In genomic region chr1:153670859-153671622, GRCh38 we compare ENCODE assay signal across 8 cellular contexts. TPM values are rescaled to one million over a fixed set of nuclear protein-coding genes. Genes with fewer than 3 reads are reported as not detected.
DNase-seq lines count a peak whose midpoint lies in the region; ATAC-seq, FAIRE-seq and TF ChIP-seq lines count a peak whose summit lies in the region.

Gene ILF2, minus strand, starts transcription at chr1:153670993. Its CDS starts 71 bp downstream, at chr1:153670922.

- POLR2A ChIA-PET in naive thymus-derived CD4-positive, alpha-beta T cell (lab: Charles Lee): interaction anchor here (0.6 to 4.5 kb wide), 13 partner anchors 9 to 319 kb away, joined by 3 to 38 read pairs (median 5); partner anchors contain the start of genes CHTOP, INTS3 and SNAPIN

- peak; percentile 98 for DNase-seq in Daoy (ENCODE audit: low read depth)
- peak; percentile 99 for DNase-seq in Karpas-422
- peak; percentile 100 for DNase-seq in RCC 7860 (ENCODE audit: low spot score)
- DNase-seq in activated T-helper 1 cell treated with Interleukin-2 at 50 U/mL for 16 hours (ENCODE audit: low read depth): peak; percentile 91
- DNase-seq in fibroblast of lung (ENCODE audit: low read depth in 2 of 2): peak; percentile 100
- peak; percentile 85 to 100 (median 98) for DNase-seq in naive thymus-derived CD4-positive, alpha-beta T cell
- peak; percentile 95 for DNase-seq in stimulated activated naive B cell treated with anti-CD40 and anti-IgM and Interleukin-4, amounts not matched to agents 10 μg/mL and 1 μg/mL and 100 μg/mL, for 72 hours

- peak within 1 kb of the TSS; percentile 86 for H3K4me2 ChIP-seq in Karpas-422 (ENCODE audit: low read depth, low read length, poor library complexity, severe bottlenecking)
- H3K4me2 ChIP-seq in fibroblast of lung (ENCODE audit: extremely low read depth, insufficient read depth, low read length): peak within 1 kb of the TSS; percentile 93

- H3K27me3 ChIP-seq in Karpas-422 (ENCODE audit: low read length) (no peaks in the 10 kb centered on the region), fibroblast of lung (ENCODE audit: control insufficient read depth, insufficient read depth, low read length) (no peaks in the 10 kb centered on the region)
- H3K27me3 ChIP-seq in naive thymus-derived CD4-positive, alpha-beta T cell (ENCODE audit: control insufficient read depth in 2 of 2, insufficient read depth in 2 of 2, low read length in 2 of 2): no peaks in the 10 kb centered on the region

- peaks cover 22% of the 10 kb centered on the region for H3K4me1 ChIP-seq in Karpas-422 (ENCODE audit: low read length)
- peaks cover 9% of the 10 kb centered on the region for H3K4me1 ChIP-seq in fibroblast of lung (ENCODE audit: control insufficient read depth, extremely low read depth, insufficient read depth, low read length)
- peaks cover 18 to 19% of the 10 kb centered on the region in 2 donors for H3K4me1 ChIP-seq in naive thymus-derived CD4-positive, alpha-beta T cell (ENCODE audit: control insufficient read depth in 2 of 2, insufficient read depth in 2 of 2, low read length in 2 of 2)

- H3K9me3 ChIP-seq in Karpas-422 (ENCODE audit: low read length) (no peaks in the 10 kb centered on the region), fibroblast of lung (ENCODE audit: control insufficient read depth, insufficient read depth, low read depth, low read length) (no peaks in the 10 kb centered on the region)
- H3K9me3 ChIP-seq in naive thymus-derived CD4-positive, alpha-beta T cell (ENCODE audit: control insufficient read depth in 2 of 3, low read length in 3 of 3): no peaks in the 10 kb centered on the region

- no peaks in the 10 kb centered on the region for H3K9me2 ChIP-seq in Karpas-422 (replicated peaks; ENCODE audit: insufficient read depth, low read length)

- peaks cover 33% of the 10 kb centered on the region for H3K79me2 ChIP-seq in Karpas-422 (ENCODE audit: low read length)
- H3K79me2 ChIP-seq in fibroblast of lung (ENCODE audit: control insufficient read depth, insufficient read depth, low read length): peaks cover 32% of the 10 kb centered on the region

- H3K36me3 ChIP-seq in Karpas-422 (ENCODE audit: insufficient read depth, low read length) (peaks cover 33% of the 10 kb centered on the region), fibroblast of lung (ENCODE audit: control insufficient read depth, insufficient read depth, low read length) (peaks cover 11% of the 10 kb centered on the region)
- H3K36me3 ChIP-seq in naive thymus-derived CD4-positive, alpha-beta T cell (ENCODE audit: control insufficient read depth in 2 of 3, insufficient read depth in 3 of 3, low read length in 3 of 3): peaks cover 21 to 31% (median 23%) of the 10 kb centered on the region in 3 experiments

- no peak within 1 kb of the TSS for H3K4me3 Mint-ChIP-seq in naive thymus-derived CD4-positive, alpha-beta T cell
- H3K4me3 Mint-ChIP-seq in stimulated activated naive B cell treated with anti-CD40 and anti-IgM and Interleukin-4, amounts not matched to agents 10 μg/mL and 1 μg/mL and 100 μg/mL, for 72 hours: no peak within 1 kb of the TSS

- H3K27ac Mint-ChIP-seq in naive thymus-derived CD4-positive, alpha-beta T cell: peak within 1 kb of the TSS in 2 of 9 donors; percentile 62 to 73
- peak within 1 kb of the TSS; percentile 87 for H3K27ac Mint-ChIP-seq in stimulated activated naive B cell treated with anti-CD40 and anti-IgM and Interleukin-4, amounts not matched to agents 10 μg/mL and 1 μg/mL and 100 μg/mL, for 72 hours

- peak; percentile 89 for ATAC-seq in GM21825 (IDR thresholded peaks at IDR 0.05; ENCODE audit: unreplicated experiment)
- ATAC-seq in naive thymus-derived CD4-positive, alpha-beta T cell: peak; percentile 93
- ATAC-seq in stimulated activated naive B cell treated with anti-CD40 and anti-IgM and Interleukin-4, amounts not matched to agents 10 μg/mL and 1 μg/mL and 100 μg/mL, for 72 hours (replicated peaks): peak; percentile 95 to 96

- intact Hi-C loops in naive thymus-derived CD4-positive, alpha-beta T cell (cut with micrococcal nuclease): loop anchor here (1.0 to 10.0 kb wide), 20 partner anchors 13 to 956 kb away; partner anchors contain the start of genes CHTOP (in 2 of the 2), HAX1 (in 2 of the 2), RPS27 (in 2 of the 2) and SNAPIN (in 2 of the 2)

- peak within 1 kb of the TSS; percentile 99; the same call in 1 of the 2 replicates for H2AFZ ChIP-seq in Karpas-422 (ENCODE audit: low read length)
- peak within 1 kb of the TSS; percentile 68 for H2AFZ ChIP-seq in fibroblast of lung (ENCODE audit: low read length)

- TF ChIP-seq CTCF in fibroblast of lung (conservative IDR thresholded peaks at IDR 0.05 in 1 of 2, IDR thresholded peaks at IDR 0.05 in 1 of 2; ENCODE audit: low read depth in 1 of 2, low read length in 2 of 2): peak; percentile 17 to 25

- peaks cover 9 to 32% (median 13%) of the 10 kb centered on the region in 5 donors for H3K36me3 Mint-ChIP-seq in naive thymus-derived CD4-positive, alpha-beta T cell
- H3K36me3 Mint-ChIP-seq in stimulated activated naive B cell treated with anti-CD40 and anti-IgM and Interleukin-4, amounts not matched to agents 10 μg/mL and 1 μg/mL and 100 μg/mL, for 72 hours: peaks cover 22 to 27% of the 10 kb centered on the region in 2 donors

- FAIRE-seq in RCC 7860 (lab: Jason Lieb, UNC): peak; percentile 98

- peaks cover 0 to under 1% (median 0%) of the 10 kb centered on the region in 5 donors for H3K27me3 Mint-ChIP-seq in naive thymus-derived CD4-positive, alpha-beta T cell
- no peaks in the 10 kb centered on the region for H3K27me3 Mint-ChIP-seq in stimulated activated naive B cell treated with anti-CD40 and anti-IgM and Interleukin-4, amounts not matched to agents 10 μg/mL and 1 μg/mL and 100 μg/mL, for 72 hours

- no peaks in the 10 kb centered on the region for H4K20me1 ChIP-seq in Karpas-422 (ENCODE audit: insufficient read depth, low read depth, low read length)
- no peaks in the 10 kb centered on the region for H4K20me1 ChIP-seq in fibroblast of lung (ENCODE audit: control insufficient read depth, extremely low read depth, insufficient read depth, low read length)

- H3K9ac ChIP-seq in Karpas-422 (ENCODE audit: low read length) (peak within 1 kb of the TSS; percentile 92), fibroblast of lung (ENCODE audit: insufficient read depth, low read length) (peak within 1 kb of the TSS; percentile 92)

- H3K4me3 ChIP-seq in Karpas-422 (ENCODE audit: low read length) (peak within 1 kb of the TSS; percentile 86), fibroblast of lung (replicated peaks in 1 of 4; ENCODE audit: control extremely low read depth in 1 of 4, insufficient read depth in 1 of 4, low read depth in 3 of 4, low read length in 4 of 4) (peak within 1 kb of the TSS; percentile 96 to 100 (median 99))
- H3K4me3 ChIP-seq in naive thymus-derived CD4-positive, alpha-beta T cell (ENCODE audit: low read length): peak within 1 kb of the TSS; percentile 94

- no peaks in the 10 kb centered on the region for H3K9me3 Mint-ChIP-seq in naive thymus-derived CD4-positive, alpha-beta T cell
- no peaks in the 10 kb centered on the region for H3K9me3 Mint-ChIP-seq in stimulated activated naive B cell treated with anti-CD40 and anti-IgM and Interleukin-4, amounts not matched to agents 10 μg/mL and 1 μg/mL and 100 μg/mL, for 72 hours

- peak within 1 kb of the TSS; percentile 74 for H3K27ac ChIP-seq in Karpas-422 (ENCODE audit: low read length)
- H3K27ac ChIP-seq in fibroblast of lung (ENCODE audit: insufficient read depth, low read length): peak within 1 kb of the TSS; percentile 94
- H3K27ac ChIP-seq in naive thymus-derived CD4-positive, alpha-beta T cell (ENCODE audit: low read depth, low read length): peak within 1 kb of the TSS; percentile 93

- H3K4me1 Mint-ChIP-seq in naive thymus-derived CD4-positive, alpha-beta T cell: peaks cover 11 to 28% (median 17%) of the 10 kb centered on the region in 7 donors
- H3K4me1 Mint-ChIP-seq in stimulated activated naive B cell treated with anti-CD40 and anti-IgM and Interleukin-4, amounts not matched to agents 10 μg/mL and 1 μg/mL and 100 μg/mL, for 72 hours: peaks cover 12 to 28% of the 10 kb centered on the region in 2 donors

- CTCF ChIA-PET in naive thymus-derived CD4-positive, alpha-beta T cell (lab: Charles Lee): interaction anchor here (0.6 to 2.7 kb wide), 6 partner anchors 32 to 657 kb away, joined by 3 to 9 read pairs (median 3); no protein-coding TSS in a partner anchor

RNA-seq across cellular contexts. Expression of gene ILF2, which starts in this region (rescaled TPM):
- 617 and 629 TPM in 2 replicates for total RNA-seq in Daoy (2014; rRNA removed; shearing (Covaris generic))
- total RNA-seq in Karpas-422 (2014; rRNA removed; shearing (Covaris generic); ENCODE audit: low replicate concordance): 146 and 178 TPM in 2 replicates
- total RNA-seq in fibroblast of lung: 129 and 135 TPM in 2 replicates
- 235 and 344 TPM in 2 replicates for polyA plus RNA-seq in fibroblast of lung
- polyA plus RNA-seq in fibroblast of lung (2012): 137 and 214 TPM in 2 replicates
- 141 and 203 TPM in 2 replicates for polyA minus RNA-seq in fibroblast of lung (ENCODE audit: low replicate concordance)
- 100 to 1,000 TPM in 3 of 5 experiments, 10 to 100 TPM in 2; 83.6 to 177 (median 113) TPM for total RNA-seq in naive thymus-derived CD4-positive, alpha-beta T cell
- 100 to 1,000 TPM; 147 to 166 TPM for polyA plus RNA-seq in naive thymus-derived CD4-positive, alpha-beta T cell

Comparison
In these comparisons a context has a peak if more than half of its experiments do, and no peak if none do; other contexts are left out.
1. Peak in every context shown above with its lines: DNase-seq, ATAC-seq, H3K4me3 ChIP-seq and H3K27ac ChIP-seq.